ENCODE assay signal across 7 cellular contexts in the genomic region with DNA sequence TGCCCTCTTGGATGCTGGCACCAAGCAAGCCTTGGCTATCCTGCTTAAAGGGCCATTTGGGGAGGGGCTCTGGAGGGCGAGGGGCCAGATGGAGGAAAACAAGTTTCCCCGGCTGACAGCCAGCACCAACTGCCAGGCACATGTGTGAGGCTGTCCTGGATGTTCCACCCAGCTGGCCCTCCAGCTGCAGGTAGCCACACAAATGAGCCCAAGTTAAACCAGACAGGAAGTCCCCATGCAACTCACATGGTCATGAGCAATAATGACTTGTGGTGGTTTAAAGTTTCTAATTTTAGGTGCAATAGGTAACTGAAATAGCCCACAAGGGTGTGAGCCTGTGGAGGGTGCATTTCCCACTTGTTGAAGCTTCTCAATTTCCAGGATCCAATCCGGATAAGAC.
A peak's percentile ranks its signal among the peaks of the same experiment; 100 is the strongest.
DNase-seq lines count a peak whose midpoint lies in the region; ATAC-seq and TF ChIP-seq lines count a peak whose summit lies in the region.
"Not testable (repeated sequence)": the region's sequence is repeated elsewhere in the genome, so short reads cannot be mapped to it uniquely, and the experiment has no call there.

No MANE protein-coding gene starts in this region.

- not testable (repeated sequence) for H3K9ac ChIP-seq in Loucy (ENCODE audit: low read depth, low read length, poor library complexity, severe bottlenecking)

- CTCF ChIA-PET in OCI-LY7 (lab: Charles Lee; ENCODE audit: unreplicated experiment), result not testable (repeated sequence)

- H2AFZ ChIP-seq in Loucy (ENCODE audit: low read length); OCI-LY7 (ENCODE audit: low read length): not testable (repeated sequence)

- intact Hi-C loops in OCI-LY7 (cut with micrococcal nuclease; ENCODE audit: unreplicated experiment), result not testable (repeated sequence)

- H3F3A ChIP-seq in Loucy (ENCODE audit: low read depth), result not testable (repeated sequence)

- not testable (repeated sequence) for H3K27me3 ChIP-seq in Loucy (ENCODE audit: insufficient read depth, low read length, poor library complexity, severe bottlenecking)

- POLR2A ChIA-PET in OCI-LY7 (lab: Charles Lee), result not testable (repeated sequence)

- H3K9me3 ChIP-seq in Loucy (ENCODE audit: insufficient read depth, low read depth, low read length); OCI-LY7 (ENCODE audit: low read length): not testable (repeated sequence)

- H4K20me1 ChIP-seq in Loucy (ENCODE audit: insufficient read depth, low read length, poor library complexity, severe bottlenecking); OCI-LY7 (ENCODE audit: insufficient read depth, low read length): not testable (repeated sequence)

- not testable (repeated sequence) for H3K36me3 ChIP-seq in Loucy (ENCODE audit: insufficient read depth, low read length); OCI-LY7 (ENCODE audit: insufficient read depth, low read length)

- DNase-seq in DMS 273 (lab: John Stamatoyannopoulos, UW; ENCODE audit: unreplicated experiment) (peak; percentile 74), GM12865 (ENCODE audit: low read depth) (peak; percentile 59), NAMALWA (ENCODE audit: low spot score) (peak; percentile 31), OCI-LY7 (ENCODE audit: low spot score) (peak; percentile 35), myocyte (ENCODE audit: low read depth) (peak; percentile 1)

- H3K4me2 ChIP-seq in Loucy (ENCODE audit: low read depth, low read length, poor library complexity, severe bottlenecking), result peak overlapping the region; percentile 31
- H3K4me2 ChIP-seq in OCI-LY7 (ENCODE audit: low read length), result not testable (repeated sequence)

- not testable (repeated sequence) for TF ChIP-seq CTCF in GM12865 (IDR thresholded peaks at IDR 0.05; ENCODE audit: insufficient read depth, low read depth, low read length, missing control alignments); Loucy (conservative IDR thresholded peaks at IDR 0.05; ENCODE audit: low read length); OCI-LY7 (conservative IDR thresholded peaks at IDR 0.05; ENCODE audit: low read length)

- not testable (repeated sequence) for H3K79me2 ChIP-seq in Loucy (ENCODE audit: insufficient read depth, low read length); OCI-LY7 (ENCODE audit: insufficient read depth, low read depth, low read length)

- not testable (repeated sequence) for H3K4me1 ChIP-seq in Loucy (ENCODE audit: insufficient read depth, low read length, poor library complexity, severe bottlenecking); OCI-LY7 (ENCODE audit: insufficient read depth, low read length, poor library complexity, severe bottlenecking)

- BruUV-seq in OCI-LY7 (replicated peaks; lab: Mats Ljungman, UMichigan), result not testable (repeated sequence)

- not testable (repeated sequence) for H3K27ac ChIP-seq in OCI-LY7 (ENCODE audit: low read depth, low read length, poor library complexity, severe bottlenecking)

- ATAC-seq in GM19468 (IDR thresholded peaks at IDR 0.05; ENCODE audit: extremely low read depth, unreplicated experiment), result peak; percentile 26

- H3K9me2 ChIP-seq in Loucy (replicated peaks; ENCODE audit: low read depth, low read length); OCI-LY7 (ENCODE audit: insufficient read depth, low read length): not testable (repeated sequence)

- not testable (repeated sequence) for H3K4me3 ChIP-seq in GM12865 (ENCODE audit: low read depth, low read length); Loucy (ENCODE audit: low read length, poor library complexity, severe bottlenecking); OCI-LY7 (ENCODE audit: low read depth, low read length, poor library complexity, severe bottlenecking)

Comparison
In these comparisons a context has a peak if more than half of its experiments do, and no peak if none do; other contexts are left out.
1. DNase-seq: peak in every context shown above with its lines; median percentile 74 in DMS 273; 59 in GM12865; 35 in OCI-LY7; 31 in NAMALWA; 1 in myocyte.